ENCODE assay signal across 1 cellular context in the genomic region with DNA sequence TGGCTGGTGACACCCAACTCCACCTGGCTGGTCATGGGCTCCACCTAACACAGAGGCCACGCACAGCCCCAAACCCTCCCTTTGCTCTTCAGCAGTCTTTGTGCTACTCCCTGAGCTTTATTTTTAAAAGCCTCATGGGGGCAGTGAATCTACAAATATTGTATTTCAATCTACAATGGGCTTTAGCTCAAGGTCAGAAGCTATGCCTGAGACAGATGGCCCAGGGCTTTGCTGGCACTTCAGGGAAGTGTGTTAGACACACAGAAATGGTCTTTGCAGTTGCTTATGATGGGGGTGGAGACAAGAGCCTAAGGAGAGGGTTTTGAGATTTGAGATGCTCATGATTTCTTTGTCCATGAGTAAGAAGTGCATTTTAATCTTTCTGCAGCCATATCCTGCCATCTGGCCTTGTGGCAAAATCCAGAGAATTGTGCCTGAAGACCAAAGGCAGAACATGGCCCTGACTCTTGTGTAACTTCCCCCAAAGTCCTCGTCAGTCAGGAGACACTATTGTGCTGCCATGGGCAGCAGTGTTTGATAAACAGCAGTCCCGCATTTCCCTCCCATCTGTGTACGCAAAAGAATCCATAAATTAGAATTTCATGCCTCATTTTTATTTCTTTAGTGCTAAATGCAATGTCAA.
TF ChIP-seq lines count a peak whose summit lies in the region.

No MANE protein-coding gene starts in this region.

TF ChIP-seq in neural cell, 6 proteins besides CTCF, POLR2A, EP300 and RAD21 (continued from another document):
- TF ChIP-seq EZH2 (IDR thresholded peaks at IDR 0.05; ENCODE audit: borderline replicate concordance, insufficient read depth, low read length, poor library complexity, severe bottlenecking) (no peak), SMC3 (conservative IDR thresholded peaks at IDR 0.05; ENCODE audit: poor library complexity) (no peak), MXI1 (conservative IDR thresholded peaks at IDR 0.05; ENCODE audit: poor library complexity, severe bottlenecking) (no peak), TAF1 (IDR thresholded peaks at IDR 0.05; ENCODE audit: low read depth) (no peak), POLR2AphosphoS5 (IDR thresholded peaks at IDR 0.05) (no peak)
